Comparison of ENCODE assay signal across 8 cellular contexts in genomic region chr11:111565111-111565720, GRCh38. TPM values are rescaled to one million over a fixed set of nuclear protein-coding genes. Genes with fewer than 3 reads are reported as not detected.
DNase-seq lines count a peak whose midpoint lies in the region; ATAC-seq and TF ChIP-seq lines count a peak whose summit lies in the region.

No MANE protein-coding gene starts in this region.

- no peak overlapping the region for H2BK15ac ChIP-seq in neuronal stem cell (ENCODE audit: low read length)

- DNase-seq in DMS 273 treated with DMSO at 0.1 percent for 48 hours (lab: John Stamatoyannopoulos, UW) (peak; percentile 2), RPMI7951 (ENCODE audit: low read depth) (peak; percentile 66), activated T-helper 1 cell treated with Interleukin-2 at 50 U/mL for 16 hours (ENCODE audit: low read depth) (peak; percentile 24), fibroblast of peridontal ligament (ENCODE audit: extremely low read depth) (peak; percentile 93), neuronal stem cell (ENCODE audit: low spot score) (peak; percentile 47), vagina (ENCODE audit: extremely low spot score in 2 of 2) (no peak)

- no CpG with 5 or more reads among the region's 4 CpGs for WGBS in neuronal stem cell (ENCODE audit: extremely low coverage in 2 of 2, insufficient read length in 2 of 2, insufficient replicate concordance in 1 of 2), 2 donors

- H3K4me3 ChIP-seq in neuronal stem cell (ENCODE audit: low read length in 2 of 2) (no peak overlapping the region), vagina (no peak overlapping the region)

- no peak overlapping the region for H2AK5ac ChIP-seq in neuronal stem cell (ENCODE audit: low read depth, low read length)

- H3K23ac ChIP-seq in neuronal stem cell (ENCODE audit: low read depth, low read length, poor library complexity), result no peak overlapping the region

- no peak overlapping the region for H2AFZ ChIP-seq in neuronal stem cell (ENCODE audit: low read length)

- no peaks in the 10 kb centered on the region for H3K79me1 ChIP-seq in neuronal stem cell (ENCODE audit: low read depth, low read length)

- no peak overlapping the region for H3K14ac ChIP-seq in neuronal stem cell (ENCODE audit: low read length)

- H3K9ac ChIP-seq in neuronal stem cell (ENCODE audit: low read depth, low read length, poor library complexity), result no peak overlapping the region

- H3K4me2 ChIP-seq in neuronal stem cell (ENCODE audit: insufficient read depth, low read length, poor library complexity, severe bottlenecking), result no peak overlapping the region

- H3K4ac ChIP-seq in neuronal stem cell (ENCODE audit: low read length), result no peak overlapping the region

- no peak overlapping the region for H2BK12ac ChIP-seq in neuronal stem cell (ENCODE audit: low read length)

- H3K27ac ChIP-seq in neuronal stem cell (replicated peaks; ENCODE audit: low read length), result no peak overlapping the region
- H3K27ac ChIP-seq in vagina, result no peak overlapping the region

- H3K9me3 ChIP-seq in neuronal stem cell (replicated peaks in 1 of 2; ENCODE audit: control insufficient read depth in 2 of 2, insufficient read depth in 1 of 2, low read depth in 1 of 2, low read length in 2 of 2) (no peaks in the 10 kb centered on the region), vagina (no peaks in the 10 kb centered on the region)

- H2BK5ac ChIP-seq in neuronal stem cell (ENCODE audit: low read length), result no peak overlapping the region

- ATAC-seq in GM19455 (IDR thresholded peaks at IDR 0.05; ENCODE audit: unreplicated experiment), result no peak

- TF ChIP-seq POLR2A in vagina (IDR thresholded peaks at IDR 0.05), result no peak

- intact Hi-C loops in vagina (cut with DNase I), result no loop called here

- H3K36me3 ChIP-seq in neuronal stem cell (replicated peaks in 1 of 2; ENCODE audit: control insufficient read depth in 2 of 2, insufficient read depth in 2 of 2, low read length in 2 of 2) (no peaks in the 10 kb centered on the region), vagina (no peaks in the 10 kb centered on the region)

- TF ChIP-seq CTCF in LNCAP (IDR thresholded peaks at IDR 0.05) (peak; percentile 80), vagina (IDR thresholded peaks at IDR 0.05) (peak; percentile 78 to 90 (median 83))

- H3K18ac ChIP-seq in neuronal stem cell (ENCODE audit: low read length), result no peak overlapping the region

- H3K4me1 ChIP-seq in neuronal stem cell (ENCODE audit: control insufficient read depth in 2 of 2, insufficient read depth in 1 of 2, low read depth in 1 of 2, low read length in 2 of 2) (peaks cover 5 to 10% of the 10 kb centered on the region in 2 donors), vagina (peaks cover 6% of the 10 kb centered on the region)

- H4K8ac ChIP-seq in neuronal stem cell (ENCODE audit: low read depth, low read length), result no peak overlapping the region

- no peak overlapping the region for H2BK120ac ChIP-seq in neuronal stem cell (ENCODE audit: low read depth, low read length)

- no peak overlapping the region for H4K91ac ChIP-seq in neuronal stem cell (ENCODE audit: low read depth, low read length, poor library complexity)

- H3K27me3 ChIP-seq in neuronal stem cell (ENCODE audit: control insufficient read depth in 3 of 3, insufficient read depth in 3 of 3, low read depth in 1 of 3, low read length in 3 of 3) (no peaks in the 10 kb centered on the region), vagina (no peaks in the 10 kb centered on the region)

RNA-seq across cellular contexts. Expression of gene LAYN, which starts 24.7 kb away (rescaled TPM):
- 10.9 and 13.3 TPM in 2 replicates for total RNA-seq in RPMI7951 (2014; rRNA removed; shearing (Covaris generic))
- polyA plus RNA-seq in neuronal stem cell (2013, experiment 1 of 2), result 1.2 TPM
- 1.3 TPM for polyA plus RNA-seq in neuronal stem cell (2013, experiment 2 of 2)
- total RNA-seq in vagina, result 22.3 TPM

RNA-seq across cellular contexts. Expression of gene SIK2, which starts 37.0 kb away (rescaled TPM):
- total RNA-seq in RPMI7951 (2014; rRNA removed; shearing (Covaris generic)), result 17.1 and 17.3 TPM in 2 replicates
- 7.0 TPM for polyA plus RNA-seq in neuronal stem cell (2013, experiment 1 of 2)
- 7.2 TPM for polyA plus RNA-seq in neuronal stem cell (2013, experiment 2 of 2)
- total RNA-seq in vagina, result 16.7 TPM

RNA-seq across cellular contexts. Expression of gene HOATZ, which starts 50.6 kb away (rescaled TPM):
- total RNA-seq in RPMI7951 (2014; rRNA removed; shearing (Covaris generic)), result not detected in 2 replicates
- 0.11 TPM for polyA plus RNA-seq in neuronal stem cell (2013, experiment 1 of 2)
- not detected for polyA plus RNA-seq in neuronal stem cell (2013, experiment 2 of 2)
- not detected for total RNA-seq in vagina

RNA-seq across cellular contexts. Expression of gene BTG4, which starts 53.0 kb away (rescaled TPM):
- 0.78 TPM in 1 of 2 replicates, not detected in the other for total RNA-seq in RPMI7951 (2014; rRNA removed; shearing (Covaris generic))
- 0.07 TPM for polyA plus RNA-seq in neuronal stem cell (2013, experiment 1 of 2)
- 0.04 TPM for polyA plus RNA-seq in neuronal stem cell (2013, experiment 2 of 2)
- not detected for total RNA-seq in vagina

Comparison
In these comparisons a context has a peak if more than half of its experiments do, and no peak if none do; other contexts are left out.
1. DNase-seq: peak in DMS 273 treated with DMSO at 0.1 percent for 48 hours (single experiment), RPMI7951 (single experiment), activated T-helper 1 cell treated with Interleukin-2 at 50 U/mL for 16 hours (single experiment), fibroblast of peridontal ligament (single experiment) and neuronal stem cell (single experiment); none in vagina (0 of 2).